8 cellular contexts compared by ENCODE assay signal in genomic region chr20:46438156-46438750, GRCh38. TPM values are rescaled to one million over a fixed set of nuclear protein-coding genes. Genes with fewer than 3 reads are reported as not detected.
DNase-seq lines count a peak whose midpoint lies in the region; ATAC-seq and TF ChIP-seq lines count a peak whose summit lies in the region.

No MANE protein-coding gene starts in this region.

- no peaks in the 10 kb centered on the region for H3K36me3 ChIP-seq in RWPE2 (ENCODE audit: low read depth)

- H3K4me1 ChIP-seq in RWPE2 (ENCODE audit: insufficient read depth, poor library complexity, severe bottlenecking), result no peaks in the 10 kb centered on the region

- TF ChIP-seq CTCF in LNCaP clone FGC (IDR thresholded peaks at IDR 0.05; ENCODE audit: control insufficient read depth, extremely low read depth, insufficient read depth) (peak; percentile 64), RWPE2 (IDR thresholded peaks at IDR 0.05; ENCODE audit: poor library complexity, severe bottlenecking) (peak; percentile 82), epithelial cell of proximal tubule (conservative IDR thresholded peaks at IDR 0.05; ENCODE audit: low read depth, low read length) (peak; percentile 60)

- H3K9me3 ChIP-seq in RWPE2 (ENCODE audit: severe bottlenecking), result no peaks in the 10 kb centered on the region

- DNase-seq in activated CD4-positive, alpha-beta T cell treated with anti-CD3 and anti-CD28 coated beads for 48 hours, result peak; percentile 14
- DNase-seq in activated CD4-positive, alpha-beta T cell treated with anti-CD3 and anti-CD28 coated beads, Interleukin-2, amount 50 U/mL, for 4 hours, result no peak
- peak; percentile 13 for DNase-seq in LNCaP clone FGC (ENCODE audit: low read depth)
- no peak for DNase-seq in RWPE2 (ENCODE audit: low spot score)
- no peak for DNase-seq in epithelial cell of proximal tubule (ENCODE audit: low read depth)
- peak in 8 of 10 donors; percentile 46 to 90 (median 63) for DNase-seq in posterior cingulate gyrus
- no peak for DNase-seq in left colon

- peaks cover 19% of the 10 kb centered on the region for H3K27me3 ChIP-seq in RWPE2 (ENCODE audit: insufficient read depth, poor library complexity, severe bottlenecking)

- H3K4me3 ChIP-seq in LNCaP clone FGC (ENCODE audit: low read depth, low read length) (no peak overlapping the region), RWPE2 (ENCODE audit: severe bottlenecking) (no peak overlapping the region), epithelial cell of proximal tubule (ENCODE audit: low read depth, low read length) (no peak overlapping the region)

- intact Hi-C loops in posterior cingulate gyrus (cut with DNase I) (loop anchor here (2.0 kb wide), 2 partner anchors 31 to 305 kb away; partner anchors contain the start of gene ELMO2), left colon (cut with DNase I, micrococcal nuclease) (no loop called here)

- H3K27ac ChIP-seq in RWPE2 (ENCODE audit: poor library complexity, severe bottlenecking), result no peak overlapping the region

- ATAC-seq in RWPE2 (ENCODE audit: low read depth) (peak; percentile 68), left colon (no peak), HG02973 (IDR thresholded peaks at IDR 0.05; ENCODE audit: unreplicated experiment) (no peak)

RNA-seq across cellular contexts. Expression of gene ELMO2, which starts 31.8 kb away (rescaled TPM):
- 20.5 and 26.6 TPM in 2 replicates for total RNA-seq in epithelial cell of proximal tubule
- 10 to 100 TPM; 25.3 to 30.2 TPM for total RNA-seq in left colon

Comparison
In these comparisons a context has a peak if more than half of its experiments do, and no peak if none do; other contexts are left out.
1. DNase-seq: peak in activated CD4-positive, alpha-beta T cell treated with anti-CD3 and anti-CD28 coated beads for 48 hours (single experiment), LNCaP clone FGC (single experiment) and posterior cingulate gyrus (8 of 10); none in activated CD4-positive, alpha-beta T cell treated with anti-CD3 and anti-CD28 coated beads, Interleukin-2, amount 50 U/mL, for 4 hours (0 of 2), RWPE2 (single experiment), epithelial cell of proximal tubule (single experiment) and left colon (0 of 2).
2. Peak in every context shown above with its lines, with median percentiles within 50 percentile points of each other: CTCF ChIP-seq.